8 cellular contexts compared by ENCODE assay signal in genomic region chr22:36775966-36776669, GRCh38. TPM values are rescaled to one million over a fixed set of nuclear protein-coding genes. Genes with fewer than 3 reads are reported as not detected.
DNase-seq lines count a peak whose midpoint lies in the region; ATAC-seq and TF ChIP-seq lines count a peak whose summit lies in the region.

A gene with protein sequence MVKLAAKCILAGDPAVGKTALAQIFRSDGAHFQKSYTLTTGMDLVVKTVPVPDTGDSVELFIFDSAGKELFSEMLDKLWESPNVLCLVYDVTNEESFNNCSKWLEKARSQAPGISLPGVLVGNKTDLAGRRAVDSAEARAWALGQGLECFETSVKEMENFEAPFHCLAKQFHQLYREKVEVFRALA (minus strand): TSS chr22:36776119. CDS start chr22:36775707, 412 bp downstream.

- H2AFZ ChIP-seq in GM23338, result peak within 1 kb of the TSS; percentile 1; the same call in 1 of the 2 replicates

- peaks cover 7% of the 10 kb centered on the region for H3K4me1 ChIP-seq in GM23338 (ENCODE audit: insufficient read depth)

- H3F3A ChIP-seq in GM23338 (replicated peaks; ENCODE audit: low read depth), result no peaks in the 10 kb centered on the region

- peak within 1 kb of the TSS; percentile 85 for H3K4me3 Mint-ChIP-seq in GM23338
- peak within 1 kb of the TSS; percentile 87 for H3K4me3 Mint-ChIP-seq in natural killer cell

- H3K27ac ChIP-seq in GM23338 (ENCODE audit: low read depth), result no peak within 1 kb of the TSS

- H3K4me3 ChIP-seq in GM23338 (peak within 1 kb of the TSS; percentile 68), LNCaP clone FGC (ENCODE audit: low read depth, low read length) (peak within 1 kb of the TSS; percentile 82)

- peaks cover 32% of the 10 kb centered on the region for H3K9me3 Mint-ChIP-seq in GM23338
- no peaks in the 10 kb centered on the region for H3K9me3 Mint-ChIP-seq in natural killer cell

- intact Hi-C loops in natural killer cell (cut with micrococcal nuclease), result loop anchor here (2.0 to 10.0 kb wide), 2 partner anchors 247 to 709 kb away; partner anchors contain the start of genes EIF3D and MFNG

- DNase-seq in Daoy (ENCODE audit: low read depth), result peak; percentile 99
- peak; percentile 100 for DNase-seq in GM23338 (ENCODE audit: low spot score)
- peak; percentile 100 for DNase-seq in LNCaP clone FGC (ENCODE audit: low read depth)
- peak; percentile 91 for DNase-seq in activated T-helper 9 cell treated with anti-CD3 and anti-CD28 coated beads, Interleukin-2, amount 50 U/mL, for 16 hours (ENCODE audit: low read depth)
- peak; percentile 100 for DNase-seq in fibroblast of peridontal ligament (ENCODE audit: extremely low read depth)
- DNase-seq in natural killer cell, result peak; percentile 91
- peak; percentile 100 for DNase-seq in stimulated activated naive CD4-positive, alpha-beta T cell treated with Interleukin-2 at 50 U/mL for 16 hours (lab: John Stamatoyannopoulos, UW)

- peaks cover 8% of the 10 kb centered on the region for H3K27me3 ChIP-seq in GM23338 (ENCODE audit: insufficient read depth)

- ATAC-seq in GM23338, result peak; percentile 94
- ATAC-seq in natural killer cell, result peak; percentile 86 to 96 (median 89)

- H3K36me3 Mint-ChIP-seq in GM23338 (ENCODE audit: low read depth) (peaks cover 25% of the 10 kb centered on the region), natural killer cell (no peaks in the 10 kb centered on the region)

- peaks cover 25% of the 10 kb centered on the region for H3K27me3 Mint-ChIP-seq in GM23338 (ENCODE audit: insufficient read depth, low read depth, poor library complexity)
- no peaks in the 10 kb centered on the region for H3K27me3 Mint-ChIP-seq in natural killer cell (ENCODE audit: low read depth in 2 of 2)

- H4K20me1 ChIP-seq in GM23338 (replicated peaks; ENCODE audit: insufficient read depth), result no peaks in the 10 kb centered on the region

- H3K27ac Mint-ChIP-seq in GM23338, result peak within 1 kb of the TSS; percentile 89; the same call in 1 of the 2 replicates
- peak within 1 kb of the TSS; percentile 92 to 94 for H3K27ac Mint-ChIP-seq in natural killer cell

- H3K9me2 ChIP-seq in GM23338 (ENCODE audit: insufficient read depth), result no peaks in the 10 kb centered on the region

- peak within 1 kb of the TSS; percentile 91 for H3K4me2 ChIP-seq in GM23338

- no peaks in the 10 kb centered on the region for H3K36me3 ChIP-seq in GM23338 (ENCODE audit: insufficient read depth)

- H3K4me1 Mint-ChIP-seq in GM23338, result peaks cover 17% of the 10 kb centered on the region
- H3K4me1 Mint-ChIP-seq in natural killer cell, result peaks cover 19 to 22% of the 10 kb centered on the region in 2 donors

- peaks cover 3% of the 10 kb centered on the region; the same call in 1 of the 2 replicates for H3K79me2 ChIP-seq in GM23338 (replicated peaks; ENCODE audit: insufficient read depth)

- TF ChIP-seq CTCF in GM23338 (conservative IDR thresholded peaks at IDR 0.05; ENCODE audit: low read depth in 2 of 2) (no peak), LNCaP clone FGC (IDR thresholded peaks at IDR 0.05; ENCODE audit: control insufficient read depth, extremely low read depth, insufficient read depth) (no peak), natural killer cell (IDR thresholded peaks at IDR 0.05) (no peak)

- TF ChIP-seq POLR2A in Raji (IDR thresholded peaks at IDR 0.05; ENCODE audit: insufficient read depth, low read depth, low read length), result peak; percentile 69

TF ChIP-seq in GM23338, 12 proteins besides CTCF, POLR2A, EP300 and RAD21 (continues in another document):
- TF ChIP-seq ZNF331 (CRISPR knock-in tag; IDR thresholded peaks at IDR 0.05; ENCODE audit: low read depth) (no peak), EZH2phosphoT487 (IDR thresholded peaks at IDR 0.05; ENCODE audit: unreplicated experiment) (no peak), REST (IDR thresholded peaks at IDR 0.05; ENCODE audit: unreplicated experiment) (no peak), STAT1 (IDR thresholded peaks at IDR 0.05; ENCODE audit: unreplicated experiment) (no peak), JUNB (IDR thresholded peaks at IDR 0.05; ENCODE audit: unreplicated experiment) (no peak), ZNF114 (CRISPR knock-in tag; IDR thresholded peaks at IDR 0.05) (no peak), ETS1 (IDR thresholded peaks at IDR 0.05) (no peak)

RNA-seq across cellular contexts. Expression of the gene that starts here (rescaled TPM):
- 18.9 and 21.9 TPM in 2 replicates for total RNA-seq in Daoy (2014; rRNA removed; shearing (Covaris generic))
- 20.3 and 28.5 TPM in 2 replicates for total RNA-seq in GM23338 (2014; rRNA removed; shearing (Covaris generic))
- 63.5 and 67.7 TPM in 2 replicates for polyA plus RNA-seq in GM23338 (2016; fragmentation: Nextera tagmentation; extraction: Ambion mirVana)
- 10 to 100 TPM; 16.5 to 30.1 (median 27.1) TPM for total RNA-seq in natural killer cell
